30 cellular contexts compared by ENCODE assay signal in the genomic region with DNA sequence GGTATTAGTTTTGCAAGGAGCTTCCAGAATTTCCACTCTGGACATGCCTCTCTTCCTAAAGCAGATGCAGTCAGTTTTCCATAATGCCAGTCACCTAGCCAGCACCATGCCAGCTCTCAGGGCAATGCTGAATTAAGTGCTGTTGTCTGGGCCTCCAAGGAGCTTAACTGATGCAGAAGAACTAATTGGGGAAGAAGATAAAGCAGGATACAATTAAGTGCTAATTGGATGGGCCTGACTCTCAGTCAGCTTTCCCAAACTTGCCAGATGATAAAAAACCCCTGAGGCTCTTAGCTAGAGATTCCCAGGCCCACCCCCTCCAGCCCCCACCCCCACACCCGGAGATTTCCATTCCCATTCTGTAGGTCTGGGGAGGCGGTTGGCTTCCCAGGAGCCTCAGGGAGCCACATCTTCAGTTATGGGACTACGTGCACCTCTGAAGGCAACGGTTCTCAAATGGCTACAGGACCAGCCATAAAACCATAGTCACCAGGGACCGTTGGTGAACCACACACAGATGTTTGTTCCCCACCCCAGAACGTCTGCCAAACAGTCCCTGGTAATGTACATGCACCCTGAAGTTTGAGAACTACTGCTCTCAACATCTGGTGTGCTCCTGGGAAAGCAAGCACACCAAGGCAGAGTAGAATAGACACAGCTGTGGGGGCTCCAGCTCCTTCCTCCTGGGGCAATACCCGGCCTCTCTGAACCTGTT.
"Had no signal": no experiment of that assay in that cellular context is flagged by ENCODE, and none has a peak within 500 bp of the region (broad histone marks: within the 10 kb centered on the region; RNA-seq: fewer than 3 reads in every experiment).

No MANE protein-coding gene starts in this region.

- H3K36me3 ChIP-seq: breast epithelium, Peyer's patch, SJSA1 had no signal

- H3K4me3 ChIP-seq: breast epithelium, Peyer's patch, SJSA1 had no signal

- H3K9me3 ChIP-seq: Peyer's patch, SJSA1 had no signal

- H3K27ac ChIP-seq: breast epithelium, Peyer's patch, RWPE1, SJSA1 had no signal

- H3K27me3 ChIP-seq: breast epithelium, Peyer's patch, SJSA1 had no signal

- DNase-seq: activated B cell treated with CpG ODN at 0.5 μM for 24 hours; activated CD4-positive, alpha-beta memory T cell treated with anti-CD3 and anti-CD28 coated beads for 36 hours; activated CD4-positive, alpha-beta T cell treated with anti-CD3 and anti-CD28 coated beads for 1 hour; activated CD4-positive, alpha-beta T cell treated with anti-CD3 and anti-CD28 coated beads, Interleukin-2, amount 10 ng/mL, durations not matched to agents 24 days and 14 days; activated gamma-delta T cell treated with Interleukin-2 at 50 U/mL for 16 hours; activated naive CD4-positive, alpha-beta T cell treated with anti-CD3 and anti-CD28 coated beads, Interleukin-2, amount 10 ng/mL, durations not matched to agents 7 days and 5 days; activated naive CD8-positive, alpha-beta T cell treated with anti-CD3 and anti-CD28 coated beads for 36 hours; activated T-cell treated with anti-CD3 and anti-CD28 coated beads, Interleukin-2, amount 50 U/mL, for 72 hours; caudate nucleus; Kasumi-1; KBM-7; NCI-H1092; NCI-H1417; NCI-H1694; NCI-H2029; NCI-H2107; NCI-H2171 treated with DMSO at 0.1 percent for 48 hours; NCI-H226; NCI-H526; NCI-H774; NK-92 treated with Interleukin-12 subunit alpha and Interleukin-12 subunit beta, amount 100 ng/mL, for 24 hours; OCI-M1; Peyer's patch; Right ventricle myocardium superior; T-cell; T-helper 2 cell; T1000 had no signal

- H3K4me1 ChIP-seq: breast epithelium, Peyer's patch, SJSA1 had no signal

- ATAC-seq: activated T-cell treated with anti-CD3 and anti-CD28 coated beads, Interleukin-2, amount 50 U/mL, for 72 hours; T-cell had no signal
